Comparison of ENCODE assay signal across 36 cellular contexts in the genomic region with DNA sequence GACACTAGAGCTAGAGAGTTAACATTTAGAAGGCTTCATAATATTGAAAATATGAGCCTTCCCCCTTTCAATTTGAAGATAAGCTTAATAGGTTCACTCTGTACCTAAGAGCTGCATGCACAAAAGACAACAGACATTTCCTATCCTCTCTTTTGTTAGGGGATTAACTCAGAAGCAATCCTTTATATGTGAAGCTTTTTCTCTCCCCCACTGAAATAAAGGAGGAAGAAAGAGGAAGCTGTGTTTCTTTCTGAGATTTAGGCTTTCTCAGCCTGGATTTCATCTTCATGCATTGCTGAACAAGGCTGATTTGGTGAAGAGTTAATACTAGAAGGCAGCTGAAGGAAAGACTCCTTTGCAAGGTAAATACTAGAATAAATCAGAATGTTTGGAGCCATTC. TPM values are rescaled to one million over a fixed set of nuclear protein-coding genes. Genes with fewer than 3 reads are reported as not detected.
"Had no signal": no experiment of that assay in that cellular context is flagged by ENCODE, and none has a peak within 500 bp of the region (broad histone marks: within the 10 kb centered on the region; RNA-seq: fewer than 3 reads in every experiment).

No MANE protein-coding gene starts in this region.

- H3K9me3 ChIP-seq: adrenal gland, ascending aorta, stomach, suprapubic skin, tibial nerve had no signal

- H3K4me1 Mint-ChIP-seq: activated B cell treated with CpG ODN at 0.5 μM for 24 hours; nephron; stimulated activated memory B cell treated with anti-CD40 and anti-IgM and Interleukin-4, amounts not matched to agents 10 μg/mL and 1 μg/mL and 100 μg/mL, for 72 hours had no signal

- H3K27me3 ChIP-seq: adrenal gland, ascending aorta, brain microvascular endothelial cell, hepatocyte, stomach, suprapubic skin, tibial nerve had no signal

- H3K4me3 Mint-ChIP-seq: activated B cell treated with CpG ODN at 0.5 μM for 24 hours; activated naive CD8-positive, alpha-beta T cell; activated T-cell treated with anti-CD3 and anti-CD28 coated beads, Interleukin-2, amount 50 U/mL, for 4 hours; dendritic cell treated with granulocyte-macrophage colony-stimulating factor and Interleukin-4, amounts not matched to agents 40 ng/mL and 50 ng/mL, for 4 days; nephron; stimulated activated memory B cell treated with anti-CD40 and anti-IgM and Interleukin-4, amounts not matched to agents 10 μg/mL and 1 μg/mL and 100 μg/mL, for 72 hours; T-helper 2 cell treated with Interferon-gamma antibody and Interleukin-4, amounts not matched to agents 5 μg/mL and 100 μg/mL, for 36 hours had no signal

- H3K36me3 Mint-ChIP-seq: activated naive CD8-positive, alpha-beta T cell; stimulated activated memory B cell treated with anti-CD40 and anti-IgM and Interleukin-4, amounts not matched to agents 10 μg/mL and 1 μg/mL and 100 μg/mL, for 72 hours had no signal

- DNase-seq: activated B cell treated with CpG ODN at 0.5 μM for 24 hours; activated CD4-positive, alpha-beta T cell treated with anti-CD3 and anti-CD28 coated beads for 4 hours; activated CD4-positive, alpha-beta T cell treated with anti-CD3 and anti-CD28 coated beads, Interleukin-2, amount 50 U/mL, for 48 hours; activated CD8-positive, alpha-beta memory T cell treated with anti-CD3 and anti-CD28 coated beads, Interleukin-2, amount 50 U/mL, for 48 hours; activated naive CD4-positive, alpha-beta T cell; activated T-cell treated with anti-CD3 and anti-CD28 coated beads, Interleukin-2, amount 50 U/mL, for 4 hours; adrenal gland; brain microvascular endothelial cell; caudate nucleus; effector CD8-positive, alpha-beta T cell; glutamatergic neuron; left ventricle myocardium superior; mammary epithelial cell; occipital lobe; posterior cingulate gyrus; small intestine; stimulated activated CD4-positive, alpha-beta T cell treated with anti-CD3 and anti-CD28 coated beads, Interleukin-15, amount 100 ng/mL, for 24 hours; stomach had no signal

- H2AFZ ChIP-seq: hepatocyte had no signal

- H3K9me3 Mint-ChIP-seq: activated B cell treated with CpG ODN at 0.5 μM for 24 hours; activated T-cell treated with anti-CD3 and anti-CD28 coated beads, Interleukin-2, amount 50 U/mL, for 4 hours; activated T-helper 2 cell treated with anti-CD3 and anti-CD28 coated beads, Interferon-gamma antibody, Interleukin-2, Interleukin-4, amounts not matched to agents 10 μg/mL and 5 μg/mL and 100 μg/mL, durations not matched to agents 14 hours and 24 hours and 36 hours; dendritic cell treated with granulocyte-macrophage colony-stimulating factor and Interleukin-4, amounts not matched to agents 40 ng/mL and 50 ng/mL, for 4 days; T-helper 2 cell treated with Interferon-gamma antibody and Interleukin-4, amounts not matched to agents 5 μg/mL and 100 μg/mL, for 36 hours had no signal

- H3K27ac ChIP-seq: adrenal gland, ascending aorta, brain microvascular endothelial cell, hepatocyte, stomach, suprapubic skin, tibial nerve had no signal

- H3K4me2 ChIP-seq: hepatocyte had no signal

- H3K27ac Mint-ChIP-seq: activated B cell treated with CpG ODN at 0.5 μM for 24 hours; activated naive CD8-positive, alpha-beta T cell; activated T-helper 2 cell treated with anti-CD3 and anti-CD28 coated beads, Interferon-gamma antibody, Interleukin-2, Interleukin-4, amounts not matched to agents 10 μg/mL and 5 μg/mL and 100 μg/mL, durations not matched to agents 14 hours and 24 hours and 36 hours; dendritic cell treated with granulocyte-macrophage colony-stimulating factor and Interleukin-4, amounts not matched to agents 40 ng/mL and 50 ng/mL, for 4 days; stimulated activated memory B cell treated with anti-CD40 and anti-IgM and Interleukin-4, amounts not matched to agents 10 μg/mL and 1 μg/mL and 100 μg/mL, for 72 hours; T-helper 2 cell treated with Interferon-gamma antibody and Interleukin-4, amounts not matched to agents 5 μg/mL and 100 μg/mL, for 36 hours had no signal

- H3K27me3 Mint-ChIP-seq: activated B cell treated with CpG ODN at 0.5 μM for 24 hours; activated naive CD8-positive, alpha-beta T cell; dendritic cell treated with granulocyte-macrophage colony-stimulating factor and Interleukin-4, amounts not matched to agents 40 ng/mL and 50 ng/mL, for 4 days; stimulated activated memory B cell treated with anti-CD40 and anti-IgM and Interleukin-4, amounts not matched to agents 10 μg/mL and 1 μg/mL and 100 μg/mL, for 72 hours had no signal

- H3K4me3 ChIP-seq: adrenal gland, ascending aorta, hepatocyte, stomach, suprapubic skin, tibial nerve had no signal

- H3K36me3 ChIP-seq: adrenal gland, ascending aorta, brain microvascular endothelial cell, stomach, suprapubic skin, tibial nerve had no signal

- H3K4me1 ChIP-seq: adrenal gland, ascending aorta, stomach, suprapubic skin, tibial nerve had no signal

- ATAC-seq: activated T-cell treated with anti-CD3 and anti-CD28 coated beads, Interleukin-2, amount 50 U/mL, for 4 hours; esophagus mucosa; left ventricle myocardium superior; sciatic nerve; stimulated activated memory B cell treated with anti-CD40 and anti-IgM and Interleukin-4, amounts not matched to agents 10 μg/mL and 1 μg/mL and 100 μg/mL, for 72 hours had no signal

RNA-seq across cellular contexts. Expression of a gene that starts 21.0 kb away (rescaled TPM):
- total RNA-seq: activated B cell treated with CpG ODN at 0.5 μM for 24 hours; activated CD8-positive, alpha-beta memory T cell treated with anti-CD3 and anti-CD28 coated beads for 36 hours; activated T-cell treated with anti-CD3 and anti-CD28 coated beads, Interleukin-2, amount 50 U/mL, for 4 hours; activated T-helper 2 cell treated with anti-CD3 and anti-CD28 coated beads, Interferon-gamma antibody, Interleukin-2, Interleukin-4, amounts not matched to agents 10 μg/mL and 5 μg/mL and 100 μg/mL, durations not matched to agents 14 hours and 24 hours and 36 hours; adrenal gland; ascending aorta; endothelial cell of umbilical vein; esophagus mucosa; frontal cortex; hepatocyte; left ventricle myocardium superior; mammary epithelial cell; mononuclear cell; myocyte; occipital lobe; sciatic nerve; stomach; suprapubic skin; tibial nerve; urinary bladder had no signal
- polyA plus RNA-seq: adrenal gland, endothelial cell of umbilical vein, hepatocyte, mammary epithelial cell, small intestine, stomach, urinary bladder had no signal

RNA-seq across cellular contexts. Expression of a gene that starts 46.8 kb away (rescaled TPM):
- total RNA-seq: activated B cell treated with CpG ODN at 0.5 μM for 24 hours; activated CD8-positive, alpha-beta memory T cell treated with anti-CD3 and anti-CD28 coated beads for 36 hours; activated T-cell treated with anti-CD3 and anti-CD28 coated beads, Interleukin-2, amount 50 U/mL, for 4 hours; activated T-helper 2 cell treated with anti-CD3 and anti-CD28 coated beads, Interferon-gamma antibody, Interleukin-2, Interleukin-4, amounts not matched to agents 10 μg/mL and 5 μg/mL and 100 μg/mL, durations not matched to agents 14 hours and 24 hours and 36 hours; adrenal gland; ascending aorta; endothelial cell of umbilical vein; esophagus mucosa; frontal cortex; hepatocyte; left ventricle myocardium superior; mammary epithelial cell; mononuclear cell; myocyte; occipital lobe; sciatic nerve; stomach; suprapubic skin; tibial nerve; urinary bladder had no signal
- polyA plus RNA-seq: adrenal gland, endothelial cell of umbilical vein, hepatocyte, mammary epithelial cell, small intestine, stomach, urinary bladder had no signal
